Comparison of ENCODE assay signal across 2 cellular contexts in the genomic region with DNA sequence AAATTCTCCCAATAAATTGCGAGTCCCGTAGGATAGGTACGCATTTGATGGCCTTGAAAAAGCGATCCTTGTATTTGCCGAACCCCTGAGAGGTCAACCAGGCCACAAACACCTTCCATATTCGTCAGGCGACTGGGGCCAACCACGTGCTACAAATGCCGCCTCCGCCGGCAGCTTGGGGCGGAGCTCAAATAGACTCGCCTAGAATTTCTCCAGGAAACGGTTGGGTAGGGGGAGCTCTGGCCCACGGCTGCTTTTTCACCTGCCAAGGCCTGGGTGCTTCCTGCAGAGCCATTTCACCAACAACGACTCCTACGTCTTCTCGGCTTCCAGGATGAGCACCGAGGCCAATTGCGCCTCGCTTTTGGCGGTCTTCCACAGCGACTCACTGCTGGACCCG.
A peak's percentile ranks its signal among the peaks of the same experiment; 100 is the strongest.
TF ChIP-seq lines count a peak whose summit lies in the region.

No MANE protein-coding gene starts in this region.

TF ChIP-seq in HepG2, 621 proteins besides CTCF, POLR2A, EP300 and RAD21:
- TF ChIP-seq ELF4 (CRISPR knock-in tag; IDR thresholded peaks at IDR 0.05; ENCODE audit: borderline replicate concordance) (no peak), HNRNPLL (IDR thresholded peaks at IDR 0.05; ENCODE audit: low read depth, low read length, poor library complexity, severe bottlenecking) (peak; percentile 20)
- TF ChIP-seq, protein P1, sequence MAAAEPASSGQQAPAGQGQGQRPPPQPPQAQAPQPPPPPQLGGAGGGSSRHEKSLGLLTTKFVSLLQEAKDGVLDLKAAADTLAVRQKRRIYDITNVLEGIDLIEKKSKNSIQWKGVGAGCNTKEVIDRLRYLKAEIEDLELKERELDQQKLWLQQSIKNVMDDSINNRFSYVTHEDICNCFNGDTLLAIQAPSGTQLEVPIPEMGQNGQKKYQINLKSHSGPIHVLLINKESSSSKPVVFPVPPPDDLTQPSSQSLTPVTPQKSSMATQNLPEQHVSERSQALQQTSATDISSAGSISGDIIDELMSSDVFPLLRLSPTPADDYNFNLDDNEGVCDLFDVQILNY (CRISPR knock-in tag; conservative IDR thresholded peaks at IDR 0.05) = no peak
TF ChIP-seq in HepG2: peak in this region for 1.

TF ChIP-seq in K562, 482 proteins besides CTCF, POLR2A, EP300 and RAD21:
- TF ChIP-seq, protein P2, sequence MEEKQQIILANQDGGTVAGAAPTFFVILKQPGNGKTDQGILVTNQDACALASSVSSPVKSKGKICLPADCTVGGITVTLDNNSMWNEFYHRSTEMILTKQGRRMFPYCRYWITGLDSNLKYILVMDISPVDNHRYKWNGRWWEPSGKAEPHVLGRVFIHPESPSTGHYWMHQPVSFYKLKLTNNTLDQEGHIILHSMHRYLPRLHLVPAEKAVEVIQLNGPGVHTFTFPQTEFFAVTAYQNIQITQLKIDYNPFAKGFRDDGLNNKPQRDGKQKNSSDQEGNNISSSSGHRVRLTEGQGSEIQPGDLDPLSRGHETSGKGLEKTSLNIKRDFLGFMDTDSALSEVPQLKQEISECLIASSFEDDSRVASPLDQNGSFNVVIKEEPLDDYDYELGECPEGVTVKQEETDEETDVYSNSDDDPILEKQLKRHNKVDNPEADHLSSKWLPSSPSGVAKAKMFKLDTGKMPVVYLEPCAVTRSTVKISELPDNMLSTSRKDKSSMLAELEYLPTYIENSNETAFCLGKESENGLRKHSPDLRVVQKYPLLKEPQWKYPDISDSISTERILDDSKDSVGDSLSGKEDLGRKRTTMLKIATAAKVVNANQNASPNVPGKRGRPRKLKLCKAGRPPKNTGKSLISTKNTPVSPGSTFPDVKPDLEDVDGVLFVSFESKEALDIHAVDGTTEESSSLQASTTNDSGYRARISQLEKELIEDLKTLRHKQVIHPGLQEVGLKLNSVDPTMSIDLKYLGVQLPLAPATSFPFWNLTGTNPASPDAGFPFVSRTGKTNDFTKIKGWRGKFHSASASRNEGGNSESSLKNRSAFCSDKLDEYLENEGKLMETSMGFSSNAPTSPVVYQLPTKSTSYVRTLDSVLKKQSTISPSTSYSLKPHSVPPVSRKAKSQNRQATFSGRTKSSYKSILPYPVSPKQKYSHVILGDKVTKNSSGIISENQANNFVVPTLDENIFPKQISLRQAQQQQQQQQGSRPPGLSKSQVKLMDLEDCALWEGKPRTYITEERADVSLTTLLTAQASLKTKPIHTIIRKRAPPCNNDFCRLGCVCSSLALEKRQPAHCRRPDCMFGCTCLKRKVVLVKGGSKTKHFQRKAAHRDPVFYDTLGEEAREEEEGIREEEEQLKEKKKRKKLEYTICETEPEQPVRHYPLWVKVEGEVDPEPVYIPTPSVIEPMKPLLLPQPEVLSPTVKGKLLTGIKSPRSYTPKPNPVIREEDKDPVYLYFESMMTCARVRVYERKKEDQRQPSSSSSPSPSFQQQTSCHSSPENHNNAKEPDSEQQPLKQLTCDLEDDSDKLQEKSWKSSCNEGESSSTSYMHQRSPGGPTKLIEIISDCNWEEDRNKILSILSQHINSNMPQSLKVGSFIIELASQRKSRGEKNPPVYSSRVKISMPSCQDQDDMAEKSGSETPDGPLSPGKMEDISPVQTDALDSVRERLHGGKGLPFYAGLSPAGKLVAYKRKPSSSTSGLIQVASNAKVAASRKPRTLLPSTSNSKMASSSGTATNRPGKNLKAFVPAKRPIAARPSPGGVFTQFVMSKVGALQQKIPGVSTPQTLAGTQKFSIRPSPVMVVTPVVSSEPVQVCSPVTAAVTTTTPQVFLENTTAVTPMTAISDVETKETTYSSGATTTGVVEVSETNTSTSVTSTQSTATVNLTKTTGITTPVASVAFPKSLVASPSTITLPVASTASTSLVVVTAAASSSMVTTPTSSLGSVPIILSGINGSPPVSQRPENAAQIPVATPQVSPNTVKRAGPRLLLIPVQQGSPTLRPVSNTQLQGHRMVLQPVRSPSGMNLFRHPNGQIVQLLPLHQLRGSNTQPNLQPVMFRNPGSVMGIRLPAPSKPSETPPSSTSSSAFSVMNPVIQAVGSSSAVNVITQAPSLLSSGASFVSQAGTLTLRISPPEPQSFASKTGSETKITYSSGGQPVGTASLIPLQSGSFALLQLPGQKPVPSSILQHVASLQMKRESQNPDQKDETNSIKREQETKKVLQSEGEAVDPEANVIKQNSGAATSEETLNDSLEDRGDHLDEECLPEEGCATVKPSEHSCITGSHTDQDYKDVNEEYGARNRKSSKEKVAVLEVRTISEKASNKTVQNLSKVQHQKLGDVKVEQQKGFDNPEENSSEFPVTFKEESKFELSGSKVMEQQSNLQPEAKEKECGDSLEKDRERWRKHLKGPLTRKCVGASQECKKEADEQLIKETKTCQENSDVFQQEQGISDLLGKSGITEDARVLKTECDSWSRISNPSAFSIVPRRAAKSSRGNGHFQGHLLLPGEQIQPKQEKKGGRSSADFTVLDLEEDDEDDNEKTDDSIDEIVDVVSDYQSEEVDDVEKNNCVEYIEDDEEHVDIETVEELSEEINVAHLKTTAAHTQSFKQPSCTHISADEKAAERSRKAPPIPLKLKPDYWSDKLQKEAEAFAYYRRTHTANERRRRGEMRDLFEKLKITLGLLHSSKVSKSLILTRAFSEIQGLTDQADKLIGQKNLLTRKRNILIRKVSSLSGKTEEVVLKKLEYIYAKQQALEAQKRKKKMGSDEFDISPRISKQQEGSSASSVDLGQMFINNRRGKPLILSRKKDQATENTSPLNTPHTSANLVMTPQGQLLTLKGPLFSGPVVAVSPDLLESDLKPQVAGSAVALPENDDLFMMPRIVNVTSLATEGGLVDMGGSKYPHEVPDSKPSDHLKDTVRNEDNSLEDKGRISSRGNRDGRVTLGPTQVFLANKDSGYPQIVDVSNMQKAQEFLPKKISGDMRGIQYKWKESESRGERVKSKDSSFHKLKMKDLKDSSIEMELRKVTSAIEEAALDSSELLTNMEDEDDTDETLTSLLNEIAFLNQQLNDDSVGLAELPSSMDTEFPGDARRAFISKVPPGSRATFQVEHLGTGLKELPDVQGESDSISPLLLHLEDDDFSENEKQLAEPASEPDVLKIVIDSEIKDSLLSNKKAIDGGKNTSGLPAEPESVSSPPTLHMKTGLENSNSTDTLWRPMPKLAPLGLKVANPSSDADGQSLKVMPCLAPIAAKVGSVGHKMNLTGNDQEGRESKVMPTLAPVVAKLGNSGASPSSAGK (IDR thresholded peaks at IDR 0.05) = peak; percentile 83
- TF ChIP-seq, protein P3, sequence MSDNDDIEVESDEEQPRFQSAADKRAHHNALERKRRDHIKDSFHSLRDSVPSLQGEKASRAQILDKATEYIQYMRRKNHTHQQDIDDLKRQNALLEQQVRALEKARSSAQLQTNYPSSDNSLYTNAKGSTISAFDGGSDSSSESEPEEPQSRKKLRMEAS (CRISPR knock-in tag; IDR thresholded peaks at IDR 0.05) = peak; percentile 35; the same call in 1 of the 2 replicates
- TF ChIP-seq, protein P4, sequence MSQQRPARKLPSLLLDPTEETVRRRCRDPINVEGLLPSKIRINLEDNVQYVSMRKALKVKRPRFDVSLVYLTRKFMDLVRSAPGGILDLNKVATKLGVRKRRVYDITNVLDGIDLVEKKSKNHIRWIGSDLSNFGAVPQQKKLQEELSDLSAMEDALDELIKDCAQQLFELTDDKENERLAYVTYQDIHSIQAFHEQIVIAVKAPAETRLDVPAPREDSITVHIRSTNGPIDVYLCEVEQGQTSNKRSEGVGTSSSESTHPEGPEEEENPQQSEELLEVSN (IDR thresholded peaks at IDR 0.05; ENCODE audit: borderline replicate concordance in 1 of 2, extremely low read depth in 1 of 2, insufficient read depth in 1 of 2, insufficient read length in 1 of 2, low read depth in 1 of 2, low read length in 1 of 2, poor library complexity in 1 of 2, severe bottlenecking in 1 of 2) = peak; percentile 51 to 89
- TF ChIP-seq ZNF197 (CRISPR knock-in tag; IDR thresholded peaks at IDR 0.05; ENCODE audit: low read depth) (no peak), ZNF699 (CRISPR knock-in tag; IDR thresholded peaks at IDR 0.05; ENCODE audit: insufficient replicate concordance) (no peak), L3MBTL2 (IDR thresholded peaks at IDR 0.05) (peak; percentile 90), MYC (IDR thresholded peaks at IDR 0.05; ENCODE audit: low read depth, low read length) (peak; percentile 57), MYC (CRISPR knock-in tag; IDR thresholded peaks at IDR 0.05; ENCODE audit: borderline replicate concordance, low read depth) (no peak), BRCA1 (IDR thresholded peaks at IDR 0.05) (no peak), BRCA1 (CRISPR knock-in tag; IDR thresholded peaks at IDR 0.05) (no peak), HNRNPK (IDR thresholded peaks at IDR 0.05; ENCODE audit: low read depth, low read length, poor library complexity, severe bottlenecking) (no peak)
- TF ChIP-seq, protein P5, sequence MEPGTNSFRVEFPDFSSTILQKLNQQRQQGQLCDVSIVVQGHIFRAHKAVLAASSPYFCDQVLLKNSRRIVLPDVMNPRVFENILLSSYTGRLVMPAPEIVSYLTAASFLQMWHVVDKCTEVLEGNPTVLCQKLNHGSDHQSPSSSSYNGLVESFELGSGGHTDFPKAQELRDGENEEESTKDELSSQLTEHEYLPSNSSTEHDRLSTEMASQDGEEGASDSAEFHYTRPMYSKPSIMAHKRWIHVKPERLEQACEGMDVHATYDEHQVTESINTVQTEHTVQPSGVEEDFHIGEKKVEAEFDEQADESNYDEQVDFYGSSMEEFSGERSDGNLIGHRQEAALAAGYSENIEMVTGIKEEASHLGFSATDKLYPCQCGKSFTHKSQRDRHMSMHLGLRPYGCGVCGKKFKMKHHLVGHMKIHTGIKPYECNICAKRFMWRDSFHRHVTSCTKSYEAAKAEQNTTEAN (CRISPR knock-in tag; IDR thresholded peaks at IDR 0.05) = no peak
- TF ChIP-seq, protein P6, sequence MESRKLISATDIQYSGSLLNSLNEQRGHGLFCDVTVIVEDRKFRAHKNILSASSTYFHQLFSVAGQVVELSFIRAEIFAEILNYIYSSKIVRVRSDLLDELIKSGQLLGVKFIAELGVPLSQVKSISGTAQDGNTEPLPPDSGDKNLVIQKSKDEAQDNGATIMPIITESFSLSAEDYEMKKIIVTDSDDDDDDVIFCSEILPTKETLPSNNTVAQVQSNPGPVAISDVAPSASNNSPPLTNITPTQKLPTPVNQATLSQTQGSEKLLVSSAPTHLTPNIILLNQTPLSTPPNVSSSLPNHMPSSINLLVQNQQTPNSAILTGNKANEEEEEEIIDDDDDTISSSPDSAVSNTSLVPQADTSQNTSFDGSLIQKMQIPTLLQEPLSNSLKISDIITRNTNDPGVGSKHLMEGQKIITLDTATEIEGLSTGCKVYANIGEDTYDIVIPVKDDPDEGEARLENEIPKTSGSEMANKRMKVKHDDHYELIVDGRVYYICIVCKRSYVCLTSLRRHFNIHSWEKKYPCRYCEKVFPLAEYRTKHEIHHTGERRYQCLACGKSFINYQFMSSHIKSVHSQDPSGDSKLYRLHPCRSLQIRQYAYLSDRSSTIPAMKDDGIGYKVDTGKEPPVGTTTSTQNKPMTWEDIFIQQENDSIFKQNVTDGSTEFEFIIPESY (CRISPR knock-in tag; IDR thresholded peaks at IDR 0.05) = peak; percentile 48; the same call in 1 of the 2 replicates
